Comparison of ENCODE assay signal across 9 cellular contexts in the genomic region with DNA sequence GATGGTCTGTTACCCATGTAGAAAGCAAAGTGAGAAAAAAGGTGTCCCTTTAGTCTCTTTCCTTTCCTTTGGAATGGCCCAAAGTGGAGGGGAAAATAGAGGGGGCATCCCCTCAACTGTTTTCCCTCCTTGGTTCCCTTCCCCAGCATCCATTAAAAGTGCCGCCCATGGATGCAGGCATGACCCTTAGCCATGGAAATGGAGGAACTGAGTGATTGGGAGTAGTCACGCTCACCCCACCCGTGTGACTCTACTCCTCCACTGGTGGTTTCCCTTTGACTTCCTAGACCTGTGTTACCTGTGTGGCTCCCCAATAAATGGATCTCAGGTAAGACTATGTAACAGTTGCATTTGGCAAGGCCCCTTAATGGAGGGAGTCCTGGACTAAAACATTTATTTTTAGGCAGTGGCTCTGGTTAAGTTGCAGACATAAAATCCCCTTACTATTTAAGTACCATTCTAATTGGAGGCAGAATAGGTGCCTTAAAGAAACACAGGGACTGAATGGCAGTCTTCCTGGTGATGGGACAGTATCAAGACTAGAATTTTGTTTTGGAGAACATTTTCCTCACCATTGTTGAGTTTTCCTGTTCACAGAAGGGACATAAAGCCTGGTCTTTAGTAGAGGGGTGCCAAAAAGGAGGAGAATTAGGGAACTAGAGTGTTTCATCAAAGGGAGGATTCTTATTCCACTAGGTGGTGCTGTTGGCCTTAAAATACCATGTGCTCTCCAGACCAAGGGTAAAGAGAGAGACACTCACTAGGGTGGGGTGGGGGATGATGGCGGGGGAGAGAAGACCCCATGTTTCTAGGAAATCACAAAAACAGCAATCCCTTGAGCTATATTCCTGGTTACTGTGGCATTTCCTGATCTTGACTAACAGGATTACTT. TPM values are rescaled to one million over a fixed set of nuclear protein-coding genes. Genes with fewer than 3 reads are reported as not detected.
DNase-seq lines count a peak whose midpoint lies in the region; ATAC-seq, FAIRE-seq and TF ChIP-seq lines count a peak whose summit lies in the region.
"Had no signal": no experiment of that assay in that cellular context is flagged by ENCODE, and none has a peak within 500 bp of the region (broad histone marks: within the 10 kb centered on the region; RNA-seq: fewer than 3 reads in every experiment).

No MANE protein-coding gene starts in this region.

- H3K36me3 Mint-ChIP-seq in activated CD4-positive, alpha-beta memory T cell treated with anti-CD3 and anti-CD28 coated beads for 36 hours = peaks cover 18% of the 10 kb centered on the region

- H3K4me3 ChIP-seq in A549 = no peak overlapping the region
- H3K4me3 ChIP-seq: SK-N-MC had no signal

- H3K4me2 ChIP-seq in A549 = no peak overlapping the region

- POLR2A ChIA-PET in A549 (lab: Yijun Ruan, JAX) = no interaction called here
- POLR2A ChIA-PET in activated CD4-positive, alpha-beta memory T cell treated with anti-CD3 and anti-CD28 coated beads for 36 hours (lab: Charles Lee) = no interaction called here

- peak; percentile 90 to 92 for TF ChIP-seq RAD21 in A549 (conservative IDR thresholded peaks at IDR 0.05 in 1 of 2, IDR thresholded peaks at IDR 0.05 in 1 of 2)

- TF ChIP-seq POLR2A in A549 (IDR thresholded peaks at IDR 0.05; ENCODE audit: low read length) = no peak
- TF ChIP-seq POLR2A in erythroblast (IDR thresholded peaks at IDR 0.05; ENCODE audit: low read length) = no peak

- CTCF ChIA-PET in A549 (lab: Yijun Ruan, JAX) = interaction anchor here (0.6 to 4.6 kb wide), 22 partner anchors 9 to 1858 kb away, joined by 3 to 33 read pairs (median 4); no protein-coding TSS in a partner anchor
- CTCF ChIA-PET in activated CD4-positive, alpha-beta memory T cell treated with anti-CD3 and anti-CD28 coated beads for 36 hours (lab: Charles Lee) = interaction anchor here (0.6 to 1.4 kb wide), 2 partner anchors 907 to 1136 kb away, joined by 3 to 4 read pairs; no protein-coding TSS in a partner anchor

- intact Hi-C loops in activated CD4-positive, alpha-beta memory T cell treated with anti-CD3 and anti-CD28 coated beads for 36 hours (cut with micrococcal nuclease) = loop anchor here (10.0 kb wide), 1 partner anchor 907 kb away; no protein-coding TSS in a partner anchor

- TF ChIP-seq EP300 in A549 (IDR thresholded peaks at IDR 0.05) = no peak

- no peak overlapping the region for H3K4me3 Mint-ChIP-seq in activated CD4-positive, alpha-beta memory T cell treated with anti-CD3 and anti-CD28 coated beads for 36 hours

- H3K9me3 ChIP-seq in A549 = 0 out of 3 replicates have a peak, but pooled peaks cover 3% of the 10 kb centered on the region

- ATAC-seq in A549 = peak; percentile 92 to 93
- no peak for ATAC-seq in HG02938 (IDR thresholded peaks at IDR 0.05; ENCODE audit: unreplicated experiment)

- DNase-seq in A549 (ENCODE audit: low read depth in 1 of 2, low spot score in 1 of 2) (peak; percentile 35 to 62), NOMO-1 treated with dmso at 0.1 percent for 144 hours (lab: John Stamatoyannopoulos, UW; ENCODE audit: unreplicated experiment) (peak; percentile 3), erythroblast (lab: John Stamatoyannopoulos, UW) (peak; percentile 26 to 54), activated T-cell treated with anti-CD3 and anti-CD28 coated beads for 4 hours (no peak)
- DNase-seq in activated effector memory CD4-positive, alpha-beta T cell treated with Interleukin-2 at 50 U/mL for 16 hours = no peak
- no peak for DNase-seq in activated CD4-positive, alpha-beta memory T cell treated with anti-CD3 and anti-CD28 coated beads for 36 hours

- no peak for FAIRE-seq in A549 (lab: Jason Lieb, UNC)

- H3K27me3 Mint-ChIP-seq in activated CD4-positive, alpha-beta memory T cell treated with anti-CD3 and anti-CD28 coated beads for 36 hours = peaks cover 1% of the 10 kb centered on the region

- TF ChIP-seq CTCF in A549 (IDR thresholded peaks at IDR 0.05) (peak; percentile 86), GM12873 (IDR thresholded peaks at IDR 0.05; ENCODE audit: insufficient read depth, low read depth, low read length, missing control alignments) (peak; percentile 46)

- WGBS in A549 (ENCODE audit: missing lambda C conversion rate) = 36% methylated on average over 4 of the region's 4 CpGs

- H3K4me1 Mint-ChIP-seq in activated CD4-positive, alpha-beta memory T cell treated with anti-CD3 and anti-CD28 coated beads for 36 hours (ENCODE audit: low read depth) = no peaks in the 10 kb centered on the region

- no peak overlapping the region for H3K27ac Mint-ChIP-seq in activated CD4-positive, alpha-beta memory T cell treated with anti-CD3 and anti-CD28 coated beads for 36 hours

- H3K4me1 ChIP-seq in A549 = peaks cover 10% of the 10 kb centered on the region

- peak overlapping the region; percentile 0 to 67; a peak in 3 of 6 replicates for H3K27ac ChIP-seq in A549
- H3K27ac ChIP-seq: SK-N-MC had no signal

- peaks cover 75% of the 10 kb centered on the region for H3K9me3 Mint-ChIP-seq in activated CD4-positive, alpha-beta memory T cell treated with anti-CD3 and anti-CD28 coated beads for 36 hours

TF ChIP-seq in A549, 52 proteins besides CTCF, POLR2A, EP300 and RAD21:
- no peak for TF ChIP-seq BHLHE40 (IDR thresholded peaks at IDR 0.05; ENCODE audit: low read depth, low read length)
- peak; percentile 85 for TF ChIP-seq SMC3 (IDR thresholded peaks at IDR 0.05)
- no peak for TF ChIP-seq HOXB5 (CRISPR knock-in tag; IDR thresholded peaks at IDR 0.05)

RNA-seq across cellular contexts. Expression of gene PLA2R1, which starts 25.7 kb away (rescaled TPM):
- 6.8 and 7.2 TPM in 2 replicates for polyA plus RNA-seq in A549 (2011; rRNA removed)
- polyA plus RNA-seq in A549 (2012; cell fraction: cytosol; rRNA removed) = 1.0 and 1.2 TPM in 2 replicates
- polyA plus RNA-seq in A549 (2012; cell fraction: nucleus; rRNA removed) = 0.78 and 1.3 TPM in 2 replicates
- polyA plus RNA-seq in A549 (2017; fragmentation: RNase III; extraction: RNeasy Plus Mini Kit Qiagen cat#74134 plus additional on column Dnase treatment) = 2.5 to 3.6 TPM (median 3.3 TPM) in 3 replicates
- polyA minus RNA-seq in A549 (2011; rRNA and poly(A)+ RNA removed) = 4.6 and 5.0 TPM in 2 replicates
- total RNA-seq in activated CD4-positive, alpha-beta memory T cell treated with anti-CD3 and anti-CD28 coated beads for 36 hours = not detected

Comparison
In these comparisons a context has a peak if more than half of its experiments do, and no peak if none do; other contexts are left out.
1. DNase-seq: peak in A549 (2 of 2), NOMO-1 treated with dmso at 0.1 percent for 144 hours (single experiment) and erythroblast (2 of 2); none in activated effector memory CD4-positive, alpha-beta T cell treated with Interleukin-2 at 50 U/mL for 16 hours (single experiment), activated T-cell treated with anti-CD3 and anti-CD28 coated beads for 4 hours (single experiment) and activated CD4-positive, alpha-beta memory T cell treated with anti-CD3 and anti-CD28 coated beads for 36 hours (single experiment).